ENCODE assay signal across 10 cellular contexts in the genomic region with DNA sequence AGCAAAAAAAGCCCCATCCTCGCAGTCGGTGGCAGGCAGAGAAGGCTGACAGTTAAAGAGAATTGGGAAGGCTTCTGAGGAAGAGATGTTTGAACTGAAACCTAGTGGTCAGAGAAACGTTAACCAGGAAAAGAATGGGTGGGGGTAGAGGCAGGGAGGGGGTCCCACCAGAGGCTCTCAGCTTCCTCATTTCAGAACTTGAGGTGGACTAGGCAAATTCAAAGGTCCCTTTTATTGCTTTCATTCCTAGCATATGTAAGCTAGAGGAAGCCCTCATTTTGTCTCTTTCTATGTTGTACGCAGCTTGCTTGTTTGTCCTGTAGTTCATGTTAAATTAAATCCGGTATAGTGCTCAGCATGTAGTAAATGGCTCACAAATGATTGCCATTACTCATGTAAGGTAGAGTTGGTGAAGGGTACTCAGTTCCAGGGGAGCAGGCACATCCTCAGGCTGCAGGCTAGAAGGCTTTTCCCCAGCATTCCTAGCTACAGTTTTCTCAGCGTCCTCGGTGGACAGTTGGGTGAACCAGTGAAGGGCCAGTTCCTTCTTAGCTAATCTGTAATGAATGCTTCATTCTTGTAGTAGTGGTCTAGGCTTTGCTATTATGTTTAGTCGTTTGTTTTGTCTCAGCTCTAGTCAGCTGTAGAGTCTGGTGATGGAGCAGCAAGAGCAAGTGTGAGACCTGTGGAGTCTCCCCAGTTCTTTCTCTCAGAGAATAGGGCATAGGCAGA. TPM values are rescaled to one million over a fixed set of nuclear protein-coding genes. Genes with fewer than 3 reads are reported as not detected.
DNase-seq lines count a peak whose midpoint lies in the region; ATAC-seq and TF ChIP-seq lines count a peak whose summit lies in the region.
"Had no signal": no experiment of that assay in that cellular context is flagged by ENCODE, and none has a peak within 500 bp of the region (broad histone marks: within the 10 kb centered on the region; RNA-seq: fewer than 3 reads in every experiment).

No MANE protein-coding gene starts in this region.

- no peak overlapping the region for H3K4me3 ChIP-seq in subcutaneous abdominal adipose tissue (ENCODE audit: low read depth in 1 of 5, low read length in 5 of 5)
- no peak overlapping the region for H3K4me3 ChIP-seq in vagina
- no peak overlapping the region for H3K4me3 ChIP-seq in MM.1S (ENCODE audit: low read length)
- H3K4me3 ChIP-seq: pancreas had no signal

- H3K9ac ChIP-seq in subcutaneous abdominal adipose tissue (ENCODE audit: low read length in 5 of 5) = peak overlapping the region in 1 of 5 donors; percentile 5
- H3K9ac ChIP-seq in MM.1S (ENCODE audit: low read length) = no peak overlapping the region

- peak; percentile 63 for ATAC-seq in HG02973 (IDR thresholded peaks at IDR 0.05; ENCODE audit: unreplicated experiment)

- H3K36me3 ChIP-seq in subcutaneous abdominal adipose tissue (ENCODE audit: control insufficient read depth in 5 of 5, insufficient read depth in 5 of 5, low read length in 5 of 5) (peaks cover 0 to 2% (median 0%) of the 10 kb centered on the region in 5 donors), vagina (no peaks in the 10 kb centered on the region), MM.1S (replicated peaks; ENCODE audit: insufficient read depth, low read length) (no peaks in the 10 kb centered on the region)
- H3K36me3 ChIP-seq: pancreas had no signal

- no peak for TF ChIP-seq CTCF in vagina (IDR thresholded peaks at IDR 0.05)
- no peak for TF ChIP-seq CTCF in MM.1S (IDR thresholded peaks at IDR 0.05; ENCODE audit: low read length)

- H3K27ac Mint-ChIP-seq in activated T-cell treated with anti-CD3 and anti-CD28 coated beads, Interleukin-2, amount 50 U/mL, for 24 hours = peak overlapping the region; percentile 87
- peak overlapping the region; percentile 70 for H3K27ac Mint-ChIP-seq in T-helper 2 cell treated with Interferon-gamma antibody and Interleukin-4, amounts not matched to agents 5 μg/mL and 100 μg/mL, for 36 hours

- no peaks in the 10 kb centered on the region for H4K20me1 ChIP-seq in MM.1S (ENCODE audit: insufficient read depth, low read length)

- no peaks in the 10 kb centered on the region for H3F3A ChIP-seq in MM.1S (ENCODE audit: insufficient read depth, low read length)

- TF ChIP-seq POLR2A in vagina (IDR thresholded peaks at IDR 0.05) = no peak

- H3K4me3 Mint-ChIP-seq in activated T-cell treated with anti-CD3 and anti-CD28 coated beads, Interleukin-2, amount 50 U/mL, for 24 hours = no peak overlapping the region
- H3K4me3 Mint-ChIP-seq in T-helper 2 cell treated with Interferon-gamma antibody and Interleukin-4, amounts not matched to agents 5 μg/mL and 100 μg/mL, for 36 hours = peak overlapping the region; percentile 60

- DNase-seq in activated T-cell treated with anti-CD3 and anti-CD28 coated beads, Interleukin-2, amount 50 U/mL, for 24 hours = no peak
- DNase-seq in activated T-cell treated with anti-CD3 and anti-CD28 coated beads for 4 hours (no peak), vagina (ENCODE audit: extremely low spot score in 2 of 2) (no peak), MM.1S (no peak)
- DNase-seq in T-helper 2 cell treated with Interferon-gamma antibody and Interleukin-4, amounts not matched to agents 5 μg/mL and 100 μg/mL, for 36 hours (ENCODE audit: low spot score) = no peak
- DNase-seq in stimulated activated CD4-positive, alpha-beta T cell treated with anti-CD3 and anti-CD28 coated beads, Interleukin-4, amount 100 ng/mL, for 24 hours = no peak
- DNase-seq: NCI-H446, pancreas had no signal

- H3K27me3 ChIP-seq in subcutaneous abdominal adipose tissue (ENCODE audit: control insufficient read depth in 5 of 5, insufficient read depth in 4 of 5, low read length in 5 of 5) (no peaks in the 10 kb centered on the region), vagina (no peaks in the 10 kb centered on the region), MM.1S (replicated peaks; ENCODE audit: insufficient read depth, low read length) (no peaks in the 10 kb centered on the region)
- H3K27me3 ChIP-seq: pancreas had no signal

- peak overlapping the region; percentile 17 for H3K27ac ChIP-seq in subcutaneous abdominal adipose tissue (ENCODE audit: low read depth, low read length)
- no peak overlapping the region for H3K27ac ChIP-seq in vagina
- no peak overlapping the region for H3K27ac ChIP-seq in MM.1S (ENCODE audit: low read length)
- H3K27ac ChIP-seq: pancreas had no signal

- H3K27me3 Mint-ChIP-seq in activated T-cell treated with anti-CD3 and anti-CD28 coated beads, Interleukin-2, amount 50 U/mL, for 24 hours = no peaks in the 10 kb centered on the region
- H3K27me3 Mint-ChIP-seq in T-helper 2 cell treated with Interferon-gamma antibody and Interleukin-4, amounts not matched to agents 5 μg/mL and 100 μg/mL, for 36 hours (ENCODE audit: low read depth) = no peaks in the 10 kb centered on the region

- H3K9me2 ChIP-seq in MM.1S (replicated peaks; ENCODE audit: insufficient read depth, low read length) = no peaks in the 10 kb centered on the region

- no peaks in the 10 kb centered on the region for H3K9me3 Mint-ChIP-seq in activated T-cell treated with anti-CD3 and anti-CD28 coated beads, Interleukin-2, amount 50 U/mL, for 24 hours
- H3K9me3 Mint-ChIP-seq in T-helper 2 cell treated with Interferon-gamma antibody and Interleukin-4, amounts not matched to agents 5 μg/mL and 100 μg/mL, for 36 hours = no peaks in the 10 kb centered on the region

- H3K4me2 ChIP-seq in MM.1S (ENCODE audit: low read depth, low read length) = no peak overlapping the region

- no peak overlapping the region for H2AFZ ChIP-seq in MM.1S (ENCODE audit: low read length)

- H3K9me3 ChIP-seq in subcutaneous abdominal adipose tissue (ENCODE audit: control insufficient read depth in 5 of 5, low read length in 5 of 5) (no peaks in the 10 kb centered on the region), vagina (no peaks in the 10 kb centered on the region), MM.1S (replicated peaks; ENCODE audit: insufficient read depth, low read length) (no peaks in the 10 kb centered on the region)
- H3K9me3 ChIP-seq: pancreas had no signal

- H3K4me1 Mint-ChIP-seq in activated T-cell treated with anti-CD3 and anti-CD28 coated beads, Interleukin-2, amount 50 U/mL, for 24 hours (ENCODE audit: low read depth) = peaks cover 29% of the 10 kb centered on the region
- peaks cover 27% of the 10 kb centered on the region for H3K4me1 Mint-ChIP-seq in T-helper 2 cell treated with Interferon-gamma antibody and Interleukin-4, amounts not matched to agents 5 μg/mL and 100 μg/mL, for 36 hours (ENCODE audit: low read depth)

- H3K79me2 ChIP-seq in MM.1S (ENCODE audit: low read length) = no peaks in the 10 kb centered on the region

- peaks cover 3% of the 10 kb centered on the region for H3K36me3 Mint-ChIP-seq in activated T-cell treated with anti-CD3 and anti-CD28 coated beads, Interleukin-2, amount 50 U/mL, for 24 hours (ENCODE audit: low read depth)
- no peaks in the 10 kb centered on the region for H3K36me3 Mint-ChIP-seq in T-helper 2 cell treated with Interferon-gamma antibody and Interleukin-4, amounts not matched to agents 5 μg/mL and 100 μg/mL, for 36 hours (ENCODE audit: low read depth)

- intact Hi-C loops in vagina (cut with DNase I) = no loop called here

- H3K4me1 ChIP-seq in subcutaneous abdominal adipose tissue (ENCODE audit: control insufficient read depth in 5 of 5, insufficient read depth in 5 of 5, low read length in 5 of 5) = peaks cover 0 to 33% (median 28%) of the 10 kb centered on the region in 5 donors
- H3K4me1 ChIP-seq in vagina = no peaks in the 10 kb centered on the region
- H3K4me1 ChIP-seq in MM.1S (ENCODE audit: low read length) = no peaks in the 10 kb centered on the region

RNA-seq across cellular contexts. Expression of gene UVRAG, which starts 58.6 kb away (rescaled TPM):
- total RNA-seq in vagina = 14.7 TPM
